Comparison of ENCODE assay signal across 24 cellular contexts in the genomic region with DNA sequence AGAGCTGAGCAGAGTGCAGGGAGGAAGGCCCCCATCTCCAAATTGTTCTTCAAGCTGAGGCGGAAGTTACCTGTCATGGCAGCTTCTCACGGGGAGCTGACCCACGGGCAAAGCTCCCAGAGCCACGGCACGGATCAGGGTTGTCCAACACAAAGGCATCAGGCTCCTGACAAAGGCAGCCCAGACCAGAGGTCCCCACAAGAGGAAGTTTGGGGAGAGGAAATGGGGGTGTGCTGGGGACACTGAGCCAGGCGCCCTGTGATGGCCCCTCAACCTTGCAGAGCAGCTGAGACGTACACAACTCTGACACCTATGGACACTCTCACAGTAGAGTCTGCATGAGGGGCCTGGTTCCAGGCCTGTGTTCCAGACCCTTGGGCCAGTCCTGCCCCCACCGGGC.
A peak's percentile ranks its signal among the peaks of the same experiment; 100 is the strongest.
DNase-seq lines count a peak whose midpoint lies in the region; ATAC-seq, FAIRE-seq and TF ChIP-seq lines count a peak whose summit lies in the region.
"Had no signal": no experiment of that assay in that cellular context is flagged by ENCODE, and none has a peak within 500 bp of the region (broad histone marks: within the 10 kb centered on the region; RNA-seq: fewer than 3 reads in every experiment).

No MANE protein-coding gene starts in this region.

- H3K9me3 ChIP-seq in heart right ventricle = peaks cover 0 to 22% (median 4%) of the 10 kb centered on the region in 11 donors
- peaks cover 19 to 20% of the 10 kb centered on the region in 2 experiments; a peak in 3 of 4 replicates for H3K9me3 ChIP-seq in H1 (ENCODE audit: insufficient read depth in 2 of 2, low read depth in 1 of 2, low read length in 1 of 2)
- peaks cover 19 to 23% of the 10 kb centered on the region in 2 donors for H3K9me3 ChIP-seq in neuronal stem cell (replicated peaks in 1 of 2; ENCODE audit: control insufficient read depth in 2 of 2, insufficient read depth in 1 of 2, low read depth in 1 of 2, low read length in 2 of 2)
- H3K9me3 ChIP-seq in upper lobe of right lung = no peaks in the 10 kb centered on the region
- H3K9me3 ChIP-seq in SJCRH30 (replicated peaks) = no peaks in the 10 kb centered on the region

- H3K4me3 ChIP-seq in heart right ventricle (no peak overlapping the region), H1 (ENCODE audit: extremely low read depth in 1 of 4, insufficient read depth in 2 of 4, low read depth in 3 of 4, low read length in 4 of 4) (no peak overlapping the region), neuronal stem cell (ENCODE audit: low read length in 2 of 2) (no peak overlapping the region), upper lobe of right lung (no peak overlapping the region), SJCRH30 (no peak overlapping the region)
- H3K4me3 ChIP-seq: GM23338, PC-9, SK-N-MC had no signal

- no peak overlapping the region for H2BK12ac ChIP-seq in H1 (ENCODE audit: low read depth, low read length)
- no peak overlapping the region for H2BK12ac ChIP-seq in neuronal stem cell (ENCODE audit: low read length)

- H4K8ac ChIP-seq in H1 (ENCODE audit: extremely low read depth, insufficient read depth, low read length) = no peak overlapping the region
- no peak overlapping the region for H4K8ac ChIP-seq in neuronal stem cell (ENCODE audit: low read depth, low read length)

- H3K27me3 ChIP-seq in heart right ventricle = no peaks in the 10 kb centered on the region
- no peaks in the 10 kb centered on the region; a peak in 1 of 7 replicates for H3K27me3 ChIP-seq in H1 (replicated peaks in 1 of 4; ENCODE audit: control insufficient read depth in 3 of 4, extremely low read depth in 1 of 4, insufficient read depth in 3 of 4, low read length in 3 of 4)
- no peaks in the 10 kb centered on the region for H3K27me3 ChIP-seq in neuronal stem cell (ENCODE audit: control insufficient read depth in 3 of 3, insufficient read depth in 3 of 3, low read depth in 1 of 3, low read length in 3 of 3)
- no peaks in the 10 kb centered on the region for H3K27me3 ChIP-seq in upper lobe of right lung
- peaks cover 12% of the 10 kb centered on the region for H3K27me3 ChIP-seq in SJCRH30
- H3K27me3 ChIP-seq: BE2C had no signal

- H3K18ac ChIP-seq in H1 (ENCODE audit: extremely low read depth, low read length) (no peak overlapping the region), neuronal stem cell (ENCODE audit: low read length) (peak overlapping the region; percentile 80)

- H3K27ac ChIP-seq in heart right ventricle = no peak overlapping the region
- H3K27ac ChIP-seq in H1 (ENCODE audit: low read depth, low read length) = no peak overlapping the region
- H3K27ac ChIP-seq in neuronal stem cell (replicated peaks; ENCODE audit: low read length) = no peak overlapping the region
- no peak overlapping the region for H3K27ac ChIP-seq in upper lobe of right lung
- no peak overlapping the region for H3K27ac ChIP-seq in SJCRH30
- H3K27ac ChIP-seq: KMS-11, PC-9, SK-N-MC had no signal

- H3K4me2 ChIP-seq in H1 (ENCODE audit: insufficient read depth in 1 of 2, low read depth in 2 of 2, low read length in 2 of 2) = no peak overlapping the region
- H3K4me2 ChIP-seq in neuronal stem cell (ENCODE audit: insufficient read depth, low read length, poor library complexity, severe bottlenecking) = no peak overlapping the region
- H3K4me2 ChIP-seq: GM23338, KMS-11, PC-9 had no signal

- FAIRE-seq in H1 (lab: Jason Lieb, UNC) (no peak), GM12891 (lab: Jason Lieb, UNC) (no peak)
- FAIRE-seq: D721Med, GM18507 had no signal

- 94 to 98% methylated on average over 8 of the region's 8 CpGs for WGBS in heart right ventricle, 2 donors
- 92% methylated on average over 8 of the region's 8 CpGs; no CpG with 5 or more reads in 1 of the 2 experiments for WGBS in H1 (ENCODE audit: extremely low coverage in 1 of 2, insufficient coverage in 1 of 2, insufficient read length in 1 of 2, insufficient replicate concordance in 2 of 2, low coverage in 1 of 2, low lambda C conversion rate in 2 of 2, missing lambda C conversion rate in 1 of 2), 2 experiments
- WGBS in neuronal stem cell (ENCODE audit: extremely low coverage in 2 of 2, insufficient read length in 2 of 2, insufficient replicate concordance in 1 of 2), 2 donors = no CpG with 5 or more reads among the region's 8 CpGs

- H4K91ac ChIP-seq in H1 (replicated peaks; ENCODE audit: insufficient read length, low read length) (no peak overlapping the region), neuronal stem cell (ENCODE audit: low read depth, low read length, poor library complexity) (no peak overlapping the region)

- TF ChIP-seq RAD21 in H1 (IDR thresholded peaks at IDR 0.05 in 1 of 2, conservative IDR thresholded peaks at IDR 0.05 in 1 of 2; ENCODE audit: low read depth in 2 of 2, low read length in 2 of 2) = no peak

- peaks cover 0 to 4% (median 0%) of the 10 kb centered on the region in 9 donors for H3K4me1 ChIP-seq in heart right ventricle
- H3K4me1 ChIP-seq in H1 (replicated peaks in 1 of 4; ENCODE audit: control insufficient read depth in 3 of 4, insufficient read depth in 4 of 4, low read length in 3 of 4) = no peaks in the 10 kb centered on the region
- peaks cover 0 to 12% of the 10 kb centered on the region in 2 donors for H3K4me1 ChIP-seq in neuronal stem cell (ENCODE audit: control insufficient read depth in 2 of 2, insufficient read depth in 1 of 2, low read depth in 1 of 2, low read length in 2 of 2)
- no peaks in the 10 kb centered on the region for H3K4me1 ChIP-seq in upper lobe of right lung
- no peaks in the 10 kb centered on the region for H3K4me1 ChIP-seq in SJCRH30
- H3K4me1 ChIP-seq: BE2C had no signal

- intact Hi-C loops in Right ventricle myocardium superior (cut with DNase I) (no loop called here), heart right ventricle (cut with DNase I) (no loop called here), upper lobe of right lung (cut with DNase I) (no loop called here)

- no peak overlapping the region for H3K14ac ChIP-seq in H1 (ENCODE audit: insufficient read length)
- H3K14ac ChIP-seq in neuronal stem cell (ENCODE audit: low read length) = no peak overlapping the region

- H3K4ac ChIP-seq in H1 (replicated peaks; ENCODE audit: insufficient read length, low read depth, low read length) (no peak overlapping the region), neuronal stem cell (ENCODE audit: low read length) (peak overlapping the region; percentile 66)

- H2BK120ac ChIP-seq in H1 (replicated peaks; ENCODE audit: low read depth, low read length) = no peak overlapping the region
- H2BK120ac ChIP-seq in neuronal stem cell (ENCODE audit: low read depth, low read length) = no peak overlapping the region

- no peak for ATAC-seq in Right ventricle myocardium superior (ENCODE audit: poor library complexity)
- ATAC-seq in heart right ventricle = no peak
- ATAC-seq in upper lobe of right lung = no peak
- ATAC-seq: GM23338 had no signal

- TF ChIP-seq POLR2A in H1 (IDR thresholded peaks at IDR 0.05; ENCODE audit: control extremely low read depth in 1 of 2, low read depth in 2 of 2, low read length in 2 of 2) (no peak), GM12891 (IDR thresholded peaks at IDR 0.05; ENCODE audit: low read depth, low read length) (no peak)

- TF ChIP-seq CTCF in heart right ventricle (IDR thresholded peaks at IDR 0.05) (no peak), H1 (IDR thresholded peaks at IDR 0.05; ENCODE audit: control extremely low read depth in 1 of 3, insufficient read depth in 1 of 3, low read depth in 1 of 3, low read length in 3 of 3) (no peak), upper lobe of right lung (IDR thresholded peaks at IDR 0.05) (no peak)

- POLR2A ChIA-PET in H1 (lab: Charles Lee; ENCODE audit: partially characterized antibody) = no interaction called here

- H3K56ac ChIP-seq in H1 (replicated peaks; ENCODE audit: insufficient read length, low read depth, low read length) = no peak overlapping the region

- H2AK5ac ChIP-seq in H1 (ENCODE audit: low read depth, low read length) (no peak overlapping the region), neuronal stem cell (ENCODE audit: low read depth, low read length) (no peak overlapping the region)

- peaks cover 0 to 1% of the 10 kb centered on the region in 2 experiments for H4K20me1 ChIP-seq in H1 (replicated peaks in 1 of 2; ENCODE audit: control insufficient read depth in 1 of 2, insufficient read depth in 2 of 2, low read length in 2 of 2)

- H2BK20ac ChIP-seq in H1 (ENCODE audit: low read length) = no peak overlapping the region

- H3K79me1 ChIP-seq in H1 (ENCODE audit: low read depth, low read length) (no peaks in the 10 kb centered on the region), neuronal stem cell (ENCODE audit: low read depth, low read length) (peaks cover 5% of the 10 kb centered on the region)

- no peak overlapping the region for H3K23ac ChIP-seq in H1 (ENCODE audit: insufficient read length)
- peak overlapping the region; percentile 31 for H3K23ac ChIP-seq in neuronal stem cell (ENCODE audit: low read depth, low read length, poor library complexity)

- H3K23me2 ChIP-seq in H1 (ENCODE audit: low read depth, low read length) = no peaks in the 10 kb centered on the region

- H2BK5ac ChIP-seq in H1 (ENCODE audit: low read depth, low read length) = peak overlapping the region; percentile 24; the same call in 1 of the 2 replicates
- H2BK5ac ChIP-seq in neuronal stem cell (ENCODE audit: low read length) = no peak overlapping the region

- no peak overlapping the region for H4K5ac ChIP-seq in H1 (ENCODE audit: insufficient read length, low read depth, low read length)

- no peaks in the 10 kb centered on the region for H3K79me2 ChIP-seq in H1 (ENCODE audit: control insufficient read depth in 1 of 2, insufficient read depth in 2 of 2, low read length in 2 of 2)

- no peak overlapping the region for H3K9ac ChIP-seq in H1 (replicated peaks in 1 of 4; ENCODE audit: extremely low read depth in 1 of 4, low read depth in 3 of 4, low read length in 3 of 4)
- no peak overlapping the region for H3K9ac ChIP-seq in neuronal stem cell (ENCODE audit: low read depth, low read length, poor library complexity)
- H3K9ac ChIP-seq: KMS-11 had no signal

- H2AFZ ChIP-seq in H1 (ENCODE audit: low read length) (no peak overlapping the region), neuronal stem cell (ENCODE audit: low read length) (no peak overlapping the region)
- H2AFZ ChIP-seq: GM23338, PC-9 had no signal

- TF ChIP-seq EP300 in H1 (IDR thresholded peaks at IDR 0.05; ENCODE audit: borderline replicate concordance in 1 of 2, low read depth in 2 of 2, low read length in 2 of 2) = no peak

- CTCF ChIA-PET in H1 (lab: Charles Lee; ENCODE audit: partially characterized antibody) = interaction anchor here (0.6 to 4.5 kb wide), 4 partner anchors 10 to 569 kb away, joined by 3 to 16 read pairs (median 4); no protein-coding TSS in a partner anchor

- H2BK15ac ChIP-seq in H1 (ENCODE audit: low read length) = no peak overlapping the region
- no peak overlapping the region for H2BK15ac ChIP-seq in neuronal stem cell (ENCODE audit: low read length)

- H3K36me3 ChIP-seq in heart right ventricle (no peaks in the 10 kb centered on the region), H1 (ENCODE audit: control insufficient read depth in 2 of 4, insufficient read depth in 4 of 4, low read length in 3 of 4) (peaks cover 0 to 11% (median 0%) of the 10 kb centered on the region in 4 experiments; a peak in 2 of 8 replicates), neuronal stem cell (replicated peaks in 1 of 2; ENCODE audit: control insufficient read depth in 2 of 2, insufficient read depth in 2 of 2, low read length in 2 of 2) (peaks cover 3 to 28% of the 10 kb centered on the region in 2 donors), upper lobe of right lung (no peaks in the 10 kb centered on the region), SJCRH30 (no peaks in the 10 kb centered on the region)
- H3K36me3 ChIP-seq: BE2C had no signal

- DNase-seq in Right ventricle myocardium superior = peak; percentile 16
- no peak for DNase-seq in heart right ventricle
- DNase-seq in H1 (ENCODE audit: low read depth in 1 of 2, low spot score in 2 of 2) = no peak
- no peak for DNase-seq in neuronal stem cell (ENCODE audit: low spot score)
- DNase-seq in upper lobe of right lung = peak; percentile 32
- DNase-seq in SJCRH30 = no peak
- DNase-seq in GM12891 (ENCODE audit: insufficient read length, low spot score) = no peak
- no peak for DNase-seq in NCI-H2029 treated with DMSO at 0.1 percent for 48 hours (lab: John Stamatoyannopoulos, UW)
- DNase-seq: 8988T; ACHN; CD4-positive, CD25-positive, alpha-beta regulatory T cell; HCEC 1CT; MM.1S; NCI-H2029; NCI-H2227 treated with DMSO at 0.1 percent for 48 hours; NCI-H526 treated with DMSO at 0.1 percent for 48 hours; PC-9; SHP77 treated with DMSO at 0.1 percent for 48 hours had no signal

Comparison
In these comparisons a context has a peak if more than half of its experiments do, and no peak if none do; other contexts are left out.
1. DNase-seq: peak in Right ventricle myocardium superior (single experiment) and upper lobe of right lung (single experiment); none in heart right ventricle (0 of 2), H1 (0 of 2), neuronal stem cell (single experiment), SJCRH30 (0 of 2), GM12891 (single experiment) and NCI-H2029 treated with DMSO at 0.1 percent for 48 hours (single experiment).